In the genomic region with DNA sequence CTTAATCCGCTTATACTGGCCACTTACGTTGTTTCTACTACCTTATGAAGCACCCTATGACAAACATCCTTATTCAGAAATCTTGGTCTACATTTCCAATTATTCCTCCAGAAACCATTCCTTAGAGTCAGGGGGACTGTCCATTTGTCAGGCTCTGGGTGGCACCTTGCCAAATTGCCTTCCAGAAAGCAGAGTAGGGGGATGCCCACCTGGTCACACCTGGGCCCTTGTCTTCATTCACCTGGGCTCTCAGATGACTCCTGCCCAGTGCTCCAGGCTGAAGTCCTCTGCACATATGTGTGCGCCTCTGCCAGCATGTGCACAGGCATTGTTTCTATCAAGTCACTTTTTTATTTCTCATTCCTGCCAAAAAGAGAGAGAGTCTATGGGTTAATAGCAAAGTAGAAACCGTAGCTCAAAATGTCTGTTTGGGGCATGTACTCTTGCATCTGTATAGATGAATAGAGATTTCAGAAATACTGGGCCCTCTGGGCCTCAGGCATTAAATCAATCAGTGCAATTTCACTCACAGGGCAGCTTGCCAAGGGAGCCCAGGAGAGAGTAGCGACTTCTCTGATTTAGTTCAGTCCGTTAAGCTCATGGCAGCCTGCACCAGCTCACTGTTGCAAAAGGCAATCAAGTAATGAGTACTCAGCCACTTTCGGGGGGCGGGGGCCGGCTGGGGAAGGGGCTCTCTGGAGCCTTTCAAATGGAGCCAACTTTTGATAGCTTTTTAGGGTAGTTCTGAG, we compare ENCODE assay signal across 18 cellular contexts.
DNase-seq lines count a peak whose midpoint lies in the region; ATAC-seq and TF ChIP-seq lines count a peak whose summit lies in the region.
"Had no signal": no experiment of that assay in that cellular context is flagged by ENCODE, and none has a peak within 500 bp of the region (broad histone marks: within the 10 kb centered on the region; RNA-seq: fewer than 3 reads in every experiment).

No MANE protein-coding gene starts in this region.

- H3K36me3 Mint-ChIP-seq in activated CD4-positive, alpha-beta T cell treated with anti-CD3 and anti-CD28 coated beads, Interleukin-2, amount 10 ng/mL, durations not matched to agents 7 days and 5 days (ENCODE audit: low read depth): peaks cover 24% of the 10 kb centered on the region
- peaks cover 26% of the 10 kb centered on the region for H3K36me3 Mint-ChIP-seq in activated CD4-positive, alpha-beta T cell treated with anti-CD3 and anti-CD28 coated beads, Interleukin-2, amount 10 ng/mL, durations not matched to agents 24 days and 14 days (ENCODE audit: low read depth)
- no peaks in the 10 kb centered on the region for H3K36me3 Mint-ChIP-seq in progenitor cell of endocrine pancreas (ENCODE audit: insufficient read depth)
- H3K36me3 Mint-ChIP-seq: type B pancreatic cell had no signal

- no peaks in the 10 kb centered on the region for H3K9me2 ChIP-seq in SK-N-SH

- peak in 1 of 2 experiments; percentile 55; a peak in 1 of 4 replicates for TF ChIP-seq EP300 in SK-N-SH (IDR thresholded peaks at IDR 0.05; ENCODE audit: borderline replicate concordance in 1 of 2, low read depth in 1 of 2, low read length in 1 of 2)

- no peaks in the 10 kb centered on the region for H3K79me2 ChIP-seq in SK-N-SH (ENCODE audit: insufficient read depth)

- CTCF ChIA-PET in activated CD4-positive, alpha-beta T cell treated with anti-CD3 and anti-CD28 coated beads, Interleukin-2, amount 10 ng/mL, durations not matched to agents 7 days and 5 days (lab: Charles Lee): interaction anchor here (1.0 to 7.0 kb wide), 4 partner anchors 9 to 67 kb away, joined by 3 to 54 read pairs (median 4); no protein-coding TSS in a partner anchor
- CTCF ChIA-PET in SK-N-SH (lab: Yijun Ruan, JAX): interaction anchor here (1.2 to 1.7 kb wide), 5 partner anchors 19 to 205 kb away, joined by 3 to 8 read pairs (median 4); a partner anchor contains a TSS

- H3K9me3 ChIP-seq in SK-N-SH: no peaks in the 10 kb centered on the region
- H3K9me3 ChIP-seq: lower lobe of right lung had no signal

- H3K4me3 ChIP-seq in SK-N-SH (ENCODE audit: low read depth in 2 of 2, low read length in 1 of 2): no peak overlapping the region
- H3K4me3 ChIP-seq: lower lobe of right lung, smooth muscle cell had no signal

- no peak for DNase-seq in activated CD4-positive, alpha-beta T cell treated with anti-CD3 and anti-CD28 coated beads, Interleukin-2, amount 10 ng/mL, durations not matched to agents 7 days and 5 days
- DNase-seq in activated CD4-positive, alpha-beta T cell treated with anti-CD3 and anti-CD28 coated beads, Interleukin-2, amount 10 ng/mL, durations not matched to agents 24 days and 14 days: no peak
- DNase-seq in NCI-H2171 (lab: John Stamatoyannopoulos, UW): peak; percentile 68
- DNase-seq in SK-N-SH: peak; percentile 64
- no peak for DNase-seq in progenitor cell of endocrine pancreas (ENCODE audit: low spot score, unreplicated experiment)
- no peak for DNase-seq in SIG-M5 (lab: John Stamatoyannopoulos, UW)
- no peak for DNase-seq in Kasumi-1 (lab: John Stamatoyannopoulos, UW)
- DNase-seq: activated CD4-positive, alpha-beta T cell treated with anti-CD3 and anti-CD28 coated beads, Interleukin-2, amount 50 U/mL, for 48 hours; amniotic stem cell; H7; lower lobe of right lung; NCI-H526 treated with DMSO at 0.1 percent for 48 hours; PC-3; stimulated activated CD4-positive, alpha-beta T cell treated with anti-CD3 and anti-CD28 coated beads, Interleukin-4, amount 100 ng/mL, for 24 hours; stimulated activated naive CD8-positive, alpha-beta T cell treated with anti-CD3 and anti-CD28 coated beads, Interleukin-15, amount 100 ng/mL, for 72 hours had no signal

- H3K4me3 Mint-ChIP-seq in activated CD4-positive, alpha-beta T cell treated with anti-CD3 and anti-CD28 coated beads, Interleukin-2, amount 10 ng/mL, durations not matched to agents 7 days and 5 days: no peak overlapping the region
- no peak overlapping the region for H3K4me3 Mint-ChIP-seq in activated CD4-positive, alpha-beta T cell treated with anti-CD3 and anti-CD28 coated beads, Interleukin-2, amount 10 ng/mL, durations not matched to agents 24 days and 14 days
- no peak overlapping the region for H3K4me3 Mint-ChIP-seq in progenitor cell of endocrine pancreas (ENCODE audit: low read depth)
- H3K4me3 Mint-ChIP-seq: stimulated activated naive CD8-positive, alpha-beta T cell treated with anti-CD3 and anti-CD28 coated beads, Interleukin-15, amount 100 ng/mL, for 72 hours; type B pancreatic cell had no signal

- intact Hi-C loops in activated CD4-positive, alpha-beta T cell treated with anti-CD3 and anti-CD28 coated beads, Interleukin-2, amount 10 ng/mL, durations not matched to agents 24 days and 14 days (cut with micrococcal nuclease): no loop called here

- H3K27ac Mint-ChIP-seq in activated CD4-positive, alpha-beta T cell treated with anti-CD3 and anti-CD28 coated beads, Interleukin-2, amount 10 ng/mL, durations not matched to agents 7 days and 5 days: peak overlapping the region; percentile 69
- H3K27ac Mint-ChIP-seq in activated CD4-positive, alpha-beta T cell treated with anti-CD3 and anti-CD28 coated beads, Interleukin-2, amount 10 ng/mL, durations not matched to agents 24 days and 14 days: no peak overlapping the region
- H3K27ac Mint-ChIP-seq in progenitor cell of endocrine pancreas: peak overlapping the region; percentile 63
- H3K27ac Mint-ChIP-seq: stimulated activated naive CD8-positive, alpha-beta T cell treated with anti-CD3 and anti-CD28 coated beads, Interleukin-15, amount 100 ng/mL, for 72 hours; type B pancreatic cell had no signal

- no peaks in the 10 kb centered on the region for H3K9me3 Mint-ChIP-seq in activated CD4-positive, alpha-beta T cell treated with anti-CD3 and anti-CD28 coated beads, Interleukin-2, amount 10 ng/mL, durations not matched to agents 7 days and 5 days
- no peaks in the 10 kb centered on the region for H3K9me3 Mint-ChIP-seq in activated CD4-positive, alpha-beta T cell treated with anti-CD3 and anti-CD28 coated beads, Interleukin-2, amount 10 ng/mL, durations not matched to agents 24 days and 14 days
- no peaks in the 10 kb centered on the region for H3K9me3 Mint-ChIP-seq in progenitor cell of endocrine pancreas (ENCODE audit: low read depth)
- H3K9me3 Mint-ChIP-seq: stimulated activated naive CD8-positive, alpha-beta T cell treated with anti-CD3 and anti-CD28 coated beads, Interleukin-15, amount 100 ng/mL, for 72 hours; type B pancreatic cell had no signal

- H3K9ac ChIP-seq in SK-N-SH: no peak overlapping the region

- no peak overlapping the region for H3K4me2 ChIP-seq in SK-N-SH
- H3K4me2 ChIP-seq: smooth muscle cell had no signal

- H3F3A ChIP-seq in SK-N-SH (replicated peaks; ENCODE audit: insufficient read depth): peaks cover 5% of the 10 kb centered on the region

- H3K36me3 ChIP-seq in SK-N-SH (replicated peaks in 1 of 2; ENCODE audit: control insufficient read depth in 1 of 2, insufficient read depth in 2 of 2, low read length in 1 of 2): no peaks in the 10 kb centered on the region
- H3K36me3 ChIP-seq: lower lobe of right lung had no signal

- no peak for TF ChIP-seq CTCF in SK-N-SH (IDR thresholded peaks at IDR 0.05)
- TF ChIP-seq CTCF in progenitor cell of endocrine pancreas (IDR thresholded peaks at IDR 0.05; ENCODE audit: unreplicated experiment): no peak

- no peaks in the 10 kb centered on the region for H3K27me3 ChIP-seq in SK-N-SH (ENCODE audit: insufficient read depth)

- POLR2A ChIA-PET in activated CD4-positive, alpha-beta T cell treated with anti-CD3 and anti-CD28 coated beads, Interleukin-2, amount 10 ng/mL, durations not matched to agents 7 days and 5 days (lab: Charles Lee): no interaction called here
- POLR2A ChIA-PET in SK-N-SH (lab: Yijun Ruan, JAX): interaction anchor here (1.2 kb wide), 1 partner anchor 104 kb away, joined by 3 read pairs; a partner anchor contains a TSS

- WGBS in SK-N-SH (ENCODE audit: low lambda C conversion rate): 77% methylated on average over 9 of the region's 9 CpGs

- H3K4me1 Mint-ChIP-seq in activated CD4-positive, alpha-beta T cell treated with anti-CD3 and anti-CD28 coated beads, Interleukin-2, amount 10 ng/mL, durations not matched to agents 7 days and 5 days: peaks cover 41% of the 10 kb centered on the region
- peaks cover 30% of the 10 kb centered on the region for H3K4me1 Mint-ChIP-seq in activated CD4-positive, alpha-beta T cell treated with anti-CD3 and anti-CD28 coated beads, Interleukin-2, amount 10 ng/mL, durations not matched to agents 24 days and 14 days
- H3K4me1 Mint-ChIP-seq in progenitor cell of endocrine pancreas (ENCODE audit: low read depth): peaks cover 18% of the 10 kb centered on the region

- H3K27me3 Mint-ChIP-seq in activated CD4-positive, alpha-beta T cell treated with anti-CD3 and anti-CD28 coated beads, Interleukin-2, amount 10 ng/mL, durations not matched to agents 7 days and 5 days: no peaks in the 10 kb centered on the region
- no peaks in the 10 kb centered on the region for H3K27me3 Mint-ChIP-seq in activated CD4-positive, alpha-beta T cell treated with anti-CD3 and anti-CD28 coated beads, Interleukin-2, amount 10 ng/mL, durations not matched to agents 24 days and 14 days
- no peaks in the 10 kb centered on the region for H3K27me3 Mint-ChIP-seq in progenitor cell of endocrine pancreas
- H3K27me3 Mint-ChIP-seq: stimulated activated naive CD8-positive, alpha-beta T cell treated with anti-CD3 and anti-CD28 coated beads, Interleukin-15, amount 100 ng/mL, for 72 hours; type B pancreatic cell had no signal

- peak overlapping the region in 1 of 2 experiments; percentile 65; a peak in 1 of 4 replicates for H3K27ac ChIP-seq in SK-N-SH (ENCODE audit: low read depth in 2 of 2, low read length in 1 of 2)
- H3K27ac ChIP-seq: lower lobe of right lung had no signal

- peaks cover 3 to 27% of the 10 kb centered on the region in 2 experiments; a peak in 2 of 4 replicates for H3K4me1 ChIP-seq in SK-N-SH (ENCODE audit: control insufficient read depth in 1 of 2, insufficient read depth in 2 of 2, low read depth in 1 of 2, low read length in 1 of 2)

- no peak for TF ChIP-seq RAD21 in SK-N-SH (IDR thresholded peaks at IDR 0.05; ENCODE audit: low read length)

- no peak for ATAC-seq in GM19324 (IDR thresholded peaks at IDR 0.05; ENCODE audit: low FRiP score, unreplicated experiment)
- ATAC-seq: lower lobe of right lung; PC-3; stimulated activated naive CD8-positive, alpha-beta T cell treated with anti-CD3 and anti-CD28 coated beads, Interleukin-15, amount 100 ng/mL, for 72 hours had no signal

- no peaks in the 10 kb centered on the region for H4K20me1 ChIP-seq in SK-N-SH (ENCODE audit: insufficient read depth)

- no peak overlapping the region for H2AFZ ChIP-seq in SK-N-SH (ENCODE audit: low read depth)

TF ChIP-seq in SK-N-SH, 30 proteins besides CTCF, POLR2A, EP300 and RAD21 (continues in another document):
- TF ChIP-seq, protein P1, sequence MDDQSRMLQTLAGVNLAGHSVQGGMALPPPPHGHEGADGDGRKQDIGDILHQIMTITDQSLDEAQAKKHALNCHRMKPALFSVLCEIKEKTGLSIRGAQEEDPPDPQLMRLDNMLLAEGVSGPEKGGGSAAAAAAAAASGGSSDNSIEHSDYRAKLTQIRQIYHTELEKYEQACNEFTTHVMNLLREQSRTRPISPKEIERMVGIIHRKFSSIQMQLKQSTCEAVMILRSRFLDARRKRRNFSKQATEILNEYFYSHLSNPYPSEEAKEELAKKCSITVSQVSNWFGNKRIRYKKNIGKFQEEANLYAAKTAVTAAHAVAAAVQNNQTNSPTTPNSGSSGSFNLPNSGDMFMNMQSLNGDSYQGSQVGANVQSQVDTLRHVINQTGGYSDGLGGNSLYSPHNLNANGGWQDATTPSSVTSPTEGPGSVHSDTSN (IDR thresholded peaks at IDR 0.05): peak; percentile 26; the same call in 1 of the 2 replicates

Comparison
In these comparisons a context has a peak if more than half of its experiments do, and no peak if none do; other contexts are left out.
1. DNase-seq: peak in NCI-H2171 (single experiment) and SK-N-SH (single experiment); none in activated CD4-positive, alpha-beta T cell treated with anti-CD3 and anti-CD28 coated beads, Interleukin-2, amount 10 ng/mL, durations not matched to agents 7 days and 5 days (single experiment), activated CD4-positive, alpha-beta T cell treated with anti-CD3 and anti-CD28 coated beads, Interleukin-2, amount 10 ng/mL, durations not matched to agents 24 days and 14 days (single experiment), progenitor cell of endocrine pancreas (single experiment), SIG-M5 (single experiment) and Kasumi-1 (0 of 2).